ENCODE assay signal across 16 cellular contexts in the genomic region with DNA sequence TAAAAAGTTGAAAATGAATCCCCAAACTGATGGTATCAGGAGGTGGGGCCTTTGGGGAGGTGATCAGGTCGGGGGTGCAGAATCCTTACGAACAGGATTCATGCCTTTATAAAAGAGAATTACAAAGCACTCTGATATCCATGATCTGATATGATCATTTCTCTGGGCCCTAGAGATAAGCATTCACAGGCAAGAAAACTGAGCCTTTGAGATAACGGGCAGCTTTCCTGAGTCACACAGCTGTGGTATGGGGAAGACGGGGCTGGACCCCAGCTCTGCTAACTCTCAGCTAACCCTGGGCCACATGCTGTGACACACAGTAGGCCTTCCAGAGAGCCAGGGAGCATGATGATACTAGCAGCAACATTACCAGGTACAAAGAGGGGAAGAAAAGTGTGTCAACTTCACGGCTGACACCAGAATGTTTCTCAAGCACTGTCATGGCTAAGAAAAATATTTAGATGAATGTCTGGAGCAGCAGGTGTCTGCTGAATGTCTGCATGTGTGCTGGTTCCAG.
"Had no signal": no experiment of that assay in that cellular context is flagged by ENCODE, and none has a peak within 500 bp of the region (broad histone marks: within the 10 kb centered on the region; RNA-seq: fewer than 3 reads in every experiment).

No MANE protein-coding gene starts in this region.

- H3K4me3 Mint-ChIP-seq: natural killer cell treated with Interleukin-12 subunit alpha and Interleukin-12 subunit beta and Interleukin-15 and Interleukin-18, amount 100 ng/mL, for 72 hours; stimulated activated effector memory CD8-positive, alpha-beta T cell treated with anti-CD3 and anti-CD28 coated beads, Interleukin-12 subunit alpha, Interleukin-12 subunit beta, amount 100 ng/mL, for 72 hours; stimulated activated naive CD8-positive, alpha-beta T cell treated with anti-CD3 and anti-CD28 coated beads, Interleukin-15, Interleukin-2, amounts not matched to agents 100 ng/mL and 50 ng/mL, for 24 hours had no signal

- H3K36me3 Mint-ChIP-seq: natural killer cell treated with Interleukin-12 subunit alpha and Interleukin-12 subunit beta and Interleukin-15 and Interleukin-18, amount 100 ng/mL, for 72 hours; stimulated activated effector memory CD8-positive, alpha-beta T cell treated with anti-CD3 and anti-CD28 coated beads, Interleukin-12 subunit alpha, Interleukin-12 subunit beta, amount 100 ng/mL, for 72 hours had no signal

- H3K9me3 Mint-ChIP-seq: natural killer cell treated with Interleukin-12 subunit alpha and Interleukin-12 subunit beta and Interleukin-15 and Interleukin-18, amount 100 ng/mL, for 72 hours; stimulated activated effector memory CD8-positive, alpha-beta T cell treated with anti-CD3 and anti-CD28 coated beads, Interleukin-12 subunit alpha, Interleukin-12 subunit beta, amount 100 ng/mL, for 72 hours; stimulated activated naive CD8-positive, alpha-beta T cell treated with anti-CD3 and anti-CD28 coated beads, Interleukin-15, Interleukin-2, amounts not matched to agents 100 ng/mL and 50 ng/mL, for 24 hours had no signal

- H3K27me3 Mint-ChIP-seq: natural killer cell treated with Interleukin-12 subunit alpha and Interleukin-12 subunit beta and Interleukin-15 and Interleukin-18, amount 100 ng/mL, for 72 hours; stimulated activated naive CD8-positive, alpha-beta T cell treated with anti-CD3 and anti-CD28 coated beads, Interleukin-15, Interleukin-2, amounts not matched to agents 100 ng/mL and 50 ng/mL, for 24 hours had no signal

- ATAC-seq: foreskin keratinocyte; left colon; left ventricle myocardium superior; natural killer cell treated with Interleukin-12 subunit alpha and Interleukin-12 subunit beta and Interleukin-15 and Interleukin-18, amount 100 ng/mL, for 72 hours; right lobe of liver; stimulated activated effector memory CD8-positive, alpha-beta T cell treated with anti-CD3 and anti-CD28 coated beads, Interleukin-12 subunit alpha, Interleukin-12 subunit beta, amount 100 ng/mL, for 72 hours had no signal

- H3K4me1 Mint-ChIP-seq: stimulated activated effector memory CD8-positive, alpha-beta T cell treated with anti-CD3 and anti-CD28 coated beads, Interleukin-12 subunit alpha, Interleukin-12 subunit beta, amount 100 ng/mL, for 72 hours had no signal

- H3K27ac Mint-ChIP-seq: natural killer cell treated with Interleukin-12 subunit alpha and Interleukin-12 subunit beta and Interleukin-15 and Interleukin-18, amount 100 ng/mL, for 72 hours; stimulated activated effector memory CD8-positive, alpha-beta T cell treated with anti-CD3 and anti-CD28 coated beads, Interleukin-12 subunit alpha, Interleukin-12 subunit beta, amount 100 ng/mL, for 72 hours; stimulated activated naive CD8-positive, alpha-beta T cell treated with anti-CD3 and anti-CD28 coated beads, Interleukin-15, Interleukin-2, amounts not matched to agents 100 ng/mL and 50 ng/mL, for 24 hours had no signal

- DNase-seq: foreskin keratinocyte; head of caudate nucleus; hippocampal formation; left colon; left ventricle myocardium superior; mesenchymal stem cell; midbrain; right lobe of liver; stimulated activated CD4-positive, alpha-beta T cell treated with anti-CD3 and anti-CD28 coated beads, Interleukin-4, amount 100 ng/mL, for 1 hour; stimulated activated CD8-positive, alpha-beta memory T cell treated with anti-CD3 and anti-CD28 coated beads, Interleukin-4, amount 100 ng/mL, for 48 hours; tibial artery; upper lobe of left lung; uterus had no signal
